1 cellular context compared by ENCODE assay signal in the genomic region with DNA sequence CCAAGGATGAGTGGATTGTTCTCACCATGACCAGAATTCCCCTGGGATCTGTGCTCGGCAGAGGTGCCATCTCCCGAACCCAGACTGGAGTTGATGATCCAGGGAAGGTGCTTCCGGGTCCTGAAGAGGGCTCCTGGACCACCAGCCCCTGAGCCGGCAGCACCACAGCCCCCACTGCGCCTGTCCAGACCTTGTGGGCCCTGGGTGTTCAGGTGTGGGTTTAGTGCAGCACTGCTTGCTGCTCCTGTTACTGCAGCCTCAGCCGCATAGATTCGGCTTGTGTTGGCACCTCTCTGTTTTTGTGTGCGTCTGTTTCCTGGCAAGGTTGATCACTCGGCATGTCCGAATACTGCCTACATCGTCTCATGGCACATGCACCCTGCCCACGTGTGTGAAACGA.
TF ChIP-seq lines count a peak whose summit lies in the region.

No MANE protein-coding gene starts in this region.

TF ChIP-seq in K562, 482 proteins besides CTCF, POLR2A, EP300 and RAD21:
- no peak for TF ChIP-seq SMAD4 (CRISPR knock-in tag; conservative IDR thresholded peaks at IDR 0.05)
- no peak for TF ChIP-seq ZNF311 (CRISPR knock-in tag; IDR thresholded peaks at IDR 0.05)
- TF ChIP-seq, protein P1, sequence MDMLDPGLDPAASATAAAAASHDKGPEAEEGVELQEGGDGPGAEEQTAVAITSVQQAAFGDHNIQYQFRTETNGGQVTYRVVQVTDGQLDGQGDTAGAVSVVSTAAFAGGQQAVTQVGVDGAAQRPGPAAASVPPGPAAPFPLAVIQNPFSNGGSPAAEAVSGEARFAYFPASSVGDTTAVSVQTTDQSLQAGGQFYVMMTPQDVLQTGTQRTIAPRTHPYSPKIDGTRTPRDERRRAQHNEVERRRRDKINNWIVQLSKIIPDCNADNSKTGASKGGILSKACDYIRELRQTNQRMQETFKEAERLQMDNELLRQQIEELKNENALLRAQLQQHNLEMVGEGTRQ (CRISPR knock-in tag; IDR thresholded peaks at IDR 0.05), result no peak
- no peak for TF ChIP-seq SMARCC2 (IDR thresholded peaks at IDR 0.05; ENCODE audit: low read depth)
- TF ChIP-seq RCOR1 (IDR thresholded peaks at IDR 0.05; ENCODE audit: borderline replicate concordance in 1 of 2, low read depth in 2 of 2, low read length in 2 of 2), result no peak
- no peak for TF ChIP-seq HNRNPLL (IDR thresholded peaks at IDR 0.05; ENCODE audit: low read depth, low read length, poor library complexity, severe bottlenecking)
